Comparison of ENCODE assay signal across 17 cellular contexts in genomic region chr22:37680191-37680851, GRCh38. TPM values are rescaled to one million over a fixed set of nuclear protein-coding genes. Genes with fewer than 3 reads are reported as not detected.
DNase-seq lines count a peak whose midpoint lies in the region.
"Had no signal": no experiment of that assay in that cellular context is flagged by ENCODE, and none has a peak within 500 bp of the region (broad histone marks: within the 10 kb centered on the region; RNA-seq: fewer than 3 reads in every experiment).

No MANE protein-coding gene starts in this region.

- POLR2A ChIA-PET in activated CD4-positive, alpha-beta T cell treated with anti-CD3 and anti-CD28 coated beads, Interleukin-2, amount 10 ng/mL, durations not matched to agents 7 days and 5 days (lab: Charles Lee), result interaction anchor here (1.4 kb wide), 1 partner anchor 37 kb away, joined by 3 read pairs; no protein-coding TSS in a partner anchor

- peaks cover 22% of the 10 kb centered on the region for H3K36me3 Mint-ChIP-seq in activated CD4-positive, alpha-beta T cell treated with anti-CD3 and anti-CD28 coated beads, Interleukin-2, amount 10 ng/mL, durations not matched to agents 7 days and 5 days (ENCODE audit: low read depth)

- H3K4me1 Mint-ChIP-seq in activated CD4-positive, alpha-beta T cell treated with anti-CD3 and anti-CD28 coated beads, Interleukin-2, amount 10 ng/mL, durations not matched to agents 7 days and 5 days, result peaks cover 41% of the 10 kb centered on the region

- no peak overlapping the region for H3K4me3 ChIP-seq in stomach smooth muscle (ENCODE audit: low read length in 2 of 2)
- H3K4me3 ChIP-seq: A549, HAP-1, Peyer's patch, thoracic aorta had no signal

- no peaks in the 10 kb centered on the region for H3K27me3 ChIP-seq in stomach smooth muscle (ENCODE audit: control insufficient read depth in 1 of 2, insufficient read depth in 2 of 2, low read length in 2 of 2)
- H3K27me3 ChIP-seq: Peyer's patch had no signal

- H3K9me3 ChIP-seq in stomach smooth muscle (ENCODE audit: control insufficient read depth in 2 of 2, low read length in 2 of 2), result no peaks in the 10 kb centered on the region
- H3K9me3 ChIP-seq: A549, HAP-1, Peyer's patch, thoracic aorta had no signal

- H3K9me3 Mint-ChIP-seq in activated CD4-positive, alpha-beta T cell treated with anti-CD3 and anti-CD28 coated beads, Interleukin-2, amount 10 ng/mL, durations not matched to agents 7 days and 5 days, result no peaks in the 10 kb centered on the region
- H3K9me3 Mint-ChIP-seq: effector memory CD8-positive, alpha-beta T cell; nephron progenitor cell had no signal

- peak overlapping the region; percentile 63 for H3K27ac Mint-ChIP-seq in activated CD4-positive, alpha-beta T cell treated with anti-CD3 and anti-CD28 coated beads, Interleukin-2, amount 10 ng/mL, durations not matched to agents 7 days and 5 days
- H3K27ac Mint-ChIP-seq: nephron progenitor cell had no signal

- peaks cover 8 to 11% of the 10 kb centered on the region in 2 donors for H3K36me3 ChIP-seq in stomach smooth muscle (ENCODE audit: control insufficient read depth in 2 of 2, insufficient read depth in 2 of 2, low read length in 2 of 2)
- H3K36me3 ChIP-seq: HAP-1, Peyer's patch had no signal

- no peak for DNase-seq in activated CD4-positive, alpha-beta T cell treated with anti-CD3 and anti-CD28 coated beads, Interleukin-2, amount 10 ng/mL, durations not matched to agents 7 days and 5 days
- DNase-seq in activated CD4-positive, alpha-beta T cell treated with anti-CD3 and anti-CD28 coated beads, Interleukin-2, amount 50 U/mL, for 4 hours, result no peak
- DNase-seq in RPMI7951 (ENCODE audit: low read depth) (peak; percentile 40), fibroblast of peridontal ligament (ENCODE audit: extremely low read depth) (peak; percentile 36), NCI-H1105 (lab: John Stamatoyannopoulos, UW) (no peak), activated gamma-delta T cell treated with Interleukin-2 at 50 U/mL for 16 hours (no peak)
- no peak for DNase-seq in effector CD8-positive, alpha-beta T cell (lab: John Stamatoyannopoulos, UW)
- DNase-seq: activated CD4-positive, CD25-positive, alpha-beta regulatory T cell; activated T-cell treated with anti-CD3 and anti-CD28 coated beads for 4 hours; effector memory CD8-positive, alpha-beta T cell; NCI-H69; nephron progenitor cell; Peyer's patch had no signal

- CTCF ChIA-PET in activated CD4-positive, alpha-beta T cell treated with anti-CD3 and anti-CD28 coated beads, Interleukin-2, amount 10 ng/mL, durations not matched to agents 7 days and 5 days (lab: Charles Lee), result interaction anchor here (1.0 to 15.4 kb wide), 14 partner anchors 9 to 72 kb away, joined by 3 to 143 read pairs (median 6); partner anchors contain the start of genes GGA1, PDXP and SH3BP1

- H3K27me3 Mint-ChIP-seq in activated CD4-positive, alpha-beta T cell treated with anti-CD3 and anti-CD28 coated beads, Interleukin-2, amount 10 ng/mL, durations not matched to agents 7 days and 5 days, result no peaks in the 10 kb centered on the region
- H3K27me3 Mint-ChIP-seq: effector memory CD8-positive, alpha-beta T cell had no signal

- H3K4me3 Mint-ChIP-seq in activated CD4-positive, alpha-beta T cell treated with anti-CD3 and anti-CD28 coated beads, Interleukin-2, amount 10 ng/mL, durations not matched to agents 7 days and 5 days, result no peak overlapping the region
- H3K4me3 Mint-ChIP-seq: nephron progenitor cell had no signal

- H3K27ac ChIP-seq in stomach smooth muscle (ENCODE audit: low read length), result peak overlapping the region; percentile 18

- peaks cover 39% of the 10 kb centered on the region for H3K4me1 ChIP-seq in stomach smooth muscle (ENCODE audit: control insufficient read depth, insufficient read depth, low read length)

- no peak overlapping the region for H3K9ac ChIP-seq in stomach smooth muscle (ENCODE audit: low read length in 2 of 2)

RNA-seq across cellular contexts. Expression of gene LGALS1, which starts 4.9 kb away (rescaled TPM):
- 1,000 to 10,000 TPM; 1,140 to 1,273 TPM for total RNA-seq in activated CD4-positive, alpha-beta T cell treated with anti-CD3 and anti-CD28 coated beads, Interleukin-2, amount 10 ng/mL, durations not matched to agents 7 days and 5 days
- total RNA-seq in RPMI7951 (2014; rRNA removed; shearing (Covaris generic)), result 7,179 and 7,611 TPM in 2 replicates

RNA-seq across cellular contexts. Expression of gene NOL12, which starts 5.8 kb away (rescaled TPM):
- 10 to 100 TPM; 57.3 to 57.7 TPM for total RNA-seq in activated CD4-positive, alpha-beta T cell treated with anti-CD3 and anti-CD28 coated beads, Interleukin-2, amount 10 ng/mL, durations not matched to agents 7 days and 5 days
- 28.8 and 39.6 TPM in 2 replicates for total RNA-seq in RPMI7951 (2014; rRNA removed; shearing (Covaris generic))

RNA-seq across cellular contexts. Expression of gene TRIOBP, which starts 16.5 kb away (rescaled TPM):
- 10 to 100 TPM; 44.1 to 53.5 TPM for total RNA-seq in activated CD4-positive, alpha-beta T cell treated with anti-CD3 and anti-CD28 coated beads, Interleukin-2, amount 10 ng/mL, durations not matched to agents 7 days and 5 days
- 68.2 and 102 TPM in 2 replicates for total RNA-seq in RPMI7951 (2014; rRNA removed; shearing (Covaris generic))

RNA-seq across cellular contexts. Expression of gene PDXP, which starts 21.8 kb away (rescaled TPM):
- total RNA-seq in activated CD4-positive, alpha-beta T cell treated with anti-CD3 and anti-CD28 coated beads, Interleukin-2, amount 10 ng/mL, durations not matched to agents 7 days and 5 days, result 10 to 100 TPM; 21.5 to 21.8 TPM
- total RNA-seq in RPMI7951 (2014; rRNA removed; shearing (Covaris generic)), result 14.5 and 16.6 TPM in 2 replicates

RNA-seq across cellular contexts. Expression of gene SH3BP1, which starts 40.9 kb away (rescaled TPM):
- 100 to 1,000 TPM; 184 to 187 TPM for total RNA-seq in activated CD4-positive, alpha-beta T cell treated with anti-CD3 and anti-CD28 coated beads, Interleukin-2, amount 10 ng/mL, durations not matched to agents 7 days and 5 days
- total RNA-seq in RPMI7951 (2014; rRNA removed; shearing (Covaris generic)), result 11.3 and 19.9 TPM in 2 replicates

Comparison
In these comparisons a context has a peak if more than half of its experiments do, and no peak if none do; other contexts are left out.
1. DNase-seq: peak in RPMI7951 (single experiment) and fibroblast of peridontal ligament (single experiment); none in activated CD4-positive, alpha-beta T cell treated with anti-CD3 and anti-CD28 coated beads, Interleukin-2, amount 10 ng/mL, durations not matched to agents 7 days and 5 days (single experiment), activated CD4-positive, alpha-beta T cell treated with anti-CD3 and anti-CD28 coated beads, Interleukin-2, amount 50 U/mL, for 4 hours (0 of 2), effector CD8-positive, alpha-beta T cell (single experiment), NCI-H1105 (single experiment) and activated gamma-delta T cell treated with Interleukin-2 at 50 U/mL for 16 hours (single experiment).